28 cellular contexts compared by ENCODE assay signal in the genomic region with DNA sequence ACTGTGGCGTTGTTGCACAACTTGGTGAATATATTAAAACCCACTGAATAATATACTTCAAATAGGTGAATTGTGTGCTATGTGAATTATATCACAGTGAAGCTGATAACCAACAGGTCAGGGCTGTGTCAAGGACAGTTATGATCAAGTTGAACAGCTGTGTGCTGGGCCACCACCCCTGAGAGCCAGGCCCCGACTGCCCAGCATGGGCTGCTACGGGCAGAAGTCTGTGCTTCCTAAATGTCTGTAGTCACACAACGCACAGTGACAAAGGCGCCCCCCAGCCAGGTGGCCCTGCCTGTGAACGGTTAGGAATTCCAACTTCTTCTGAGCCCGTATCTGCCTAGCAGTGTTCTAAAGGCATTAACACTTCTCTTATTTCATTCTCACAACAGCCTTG. TPM values are rescaled to one million over a fixed set of nuclear protein-coding genes. Genes with fewer than 3 reads are reported as not detected.
DNase-seq lines count a peak whose midpoint lies in the region; ATAC-seq and TF ChIP-seq lines count a peak whose summit lies in the region.
"Had no signal": no experiment of that assay in that cellular context is flagged by ENCODE, and none has a peak within 500 bp of the region (broad histone marks: within the 10 kb centered on the region; RNA-seq: fewer than 3 reads in every experiment).

No MANE protein-coding gene starts in this region.

- ATAC-seq in left ventricle myocardium superior (no peak), Right ventricle myocardium inferior (no peak), RWPE2 (ENCODE audit: low read depth) (peak; percentile 5; the same call in 1 of the 3 replicates), HG03457 (IDR thresholded peaks at IDR 0.05; ENCODE audit: unreplicated experiment) (no peak)

- H3K4me1 ChIP-seq in RWPE2 (ENCODE audit: insufficient read depth, poor library complexity, severe bottlenecking) (no peaks in the 10 kb centered on the region), mesodermal cell (ENCODE audit: control insufficient read depth, insufficient read depth, low read length, poor library complexity, severe bottlenecking) (no peaks in the 10 kb centered on the region)
- H3K4me1 ChIP-seq: adrenal gland, HAP-1, psoas muscle had no signal

- peaks cover 45% of the 10 kb centered on the region for H3K36me3 ChIP-seq in RWPE2 (ENCODE audit: low read depth)
- peaks cover 55% of the 10 kb centered on the region for H3K36me3 ChIP-seq in mesodermal cell (ENCODE audit: control insufficient read depth, insufficient read depth, low read length)
- H3K36me3 ChIP-seq in WERI-Rb-1, result peaks cover 50% of the 10 kb centered on the region

- no peak overlapping the region for H3K4me3 ChIP-seq in RWPE2 (ENCODE audit: severe bottlenecking)
- no peak overlapping the region for H3K4me3 ChIP-seq in mesodermal cell (ENCODE audit: extremely low read depth, insufficient read depth, low read length, poor library complexity, severe bottlenecking)
- H3K4me3 ChIP-seq in WERI-Rb-1 (ENCODE audit: low read depth, low read length), result no peak overlapping the region
- H3K4me3 ChIP-seq: adrenal gland; BLaER1 treated with 17β-estradiol and CSF1 and Interleukin-3, amounts not matched to agents 10 nM and 100 nM; HAP-1; psoas muscle had no signal

- 89% methylated on average over 5 of the region's 7 CpGs for WGBS in mesodermal cell (ENCODE audit: insufficient coverage in 2 of 2), 2 experiments

- intact Hi-C loops in left ventricle myocardium superior (cut with micrococcal nuclease) (no loop called here), Right ventricle myocardium inferior (cut with DNase I) (loop anchor here (5.0 kb wide), 1 partner anchor 64 kb away; no protein-coding TSS in a partner anchor)

- H3K27me3 ChIP-seq in RWPE2 (ENCODE audit: insufficient read depth, poor library complexity, severe bottlenecking) (no peaks in the 10 kb centered on the region), WERI-Rb-1 (ENCODE audit: insufficient read depth, low read depth, severe bottlenecking) (no peaks in the 10 kb centered on the region)
- H3K27me3 ChIP-seq: adrenal gland; BLaER1 treated with 17β-estradiol and CSF1 and Interleukin-3, amounts not matched to agents 10 nM and 100 nM had no signal

- no peak overlapping the region for H3K27ac ChIP-seq in RWPE2 (ENCODE audit: poor library complexity, severe bottlenecking)
- H3K27ac ChIP-seq in mesodermal cell (ENCODE audit: low read depth, low read length, severe bottlenecking), result peak overlapping the region; percentile 67
- peak overlapping the region; percentile 33 for H3K27ac ChIP-seq in temporal lobe (ENCODE audit: low read depth, low read length)
- no peak overlapping the region for H3K27ac ChIP-seq in WERI-Rb-1
- H3K27ac ChIP-seq: psoas muscle had no signal

- H3K9me3 ChIP-seq in RWPE2 (ENCODE audit: severe bottlenecking) (no peaks in the 10 kb centered on the region), mesodermal cell (ENCODE audit: control insufficient read depth, low read length) (no peaks in the 10 kb centered on the region), WERI-Rb-1 (ENCODE audit: severe bottlenecking) (no peaks in the 10 kb centered on the region)
- H3K9me3 ChIP-seq: adrenal gland; BLaER1 treated with 17β-estradiol and CSF1 and Interleukin-3, amounts not matched to agents 10 nM and 100 nM; HAP-1; psoas muscle had no signal

- TF ChIP-seq CTCF in RWPE2 (IDR thresholded peaks at IDR 0.05; ENCODE audit: poor library complexity, severe bottlenecking) (no peak), WERI-Rb-1 (IDR thresholded peaks at IDR 0.05; ENCODE audit: low read depth, low read length) (no peak)

- DNase-seq in left ventricle myocardium superior (peak; percentile 20), Right ventricle myocardium inferior (ENCODE audit: missing footprints) (no peak), RWPE2 (ENCODE audit: low spot score) (no peak), WERI-Rb-1 (no peak), ecto neural progenitor cell (ENCODE audit: low spot score) (no peak)
- DNase-seq: activated B cell treated with CpG ODN at 0.5 μM for 24 hours; activated CD4-positive, alpha-beta T cell treated with anti-CD3 and anti-CD28 coated beads, Interleukin-2, amount 10 ng/mL, durations not matched to agents 7 days and 5 days; activated T-cell treated with anti-CD3 and anti-CD28 coated beads, Interleukin-2, amount 50 U/mL, for 1 hour; adrenal gland; DMS53; effector CD4-positive, alpha-beta T cell; immature natural killer cell; IMR-90; MV-4-11; NCI-H146; NCI-H2107; NCI-H748 treated with DMSO at 0.1 percent for 48 hours; nucleus accumbens; stimulated activated CD4-positive, alpha-beta T cell treated with anti-CD3 and anti-CD28 coated beads, Interleukin-15, amount 100 ng/mL, for 24 hours; stimulated activated CD4-positive, alpha-beta T cell treated with anti-CD3 and anti-CD28 coated beads, Interleukin-4, amount 100 ng/mL, for 4 hours; substantia nigra; T1000 had no signal

RNA-seq across cellular contexts. Expression of a gene that starts 32.8 kb away (rescaled TPM):
- total RNA-seq in left ventricle myocardium superior (41.6 TPM), Right ventricle myocardium inferior (48.1 TPM), temporal lobe (95.1 TPM)
- polyA plus RNA-seq in mesodermal cell (2013, experiment 1 of 2), result 684 TPM
- polyA plus RNA-seq in mesodermal cell (2013, experiment 2 of 2), result 577 TPM

Comparison
In these comparisons a context has a peak if more than half of its experiments do, and no peak if none do; other contexts are left out.
1. H3K27ac ChIP-seq: peak in mesodermal cell (single experiment) and temporal lobe (single experiment); none in RWPE2 (single experiment) and WERI-Rb-1 (single experiment).